In the genomic region with DNA sequence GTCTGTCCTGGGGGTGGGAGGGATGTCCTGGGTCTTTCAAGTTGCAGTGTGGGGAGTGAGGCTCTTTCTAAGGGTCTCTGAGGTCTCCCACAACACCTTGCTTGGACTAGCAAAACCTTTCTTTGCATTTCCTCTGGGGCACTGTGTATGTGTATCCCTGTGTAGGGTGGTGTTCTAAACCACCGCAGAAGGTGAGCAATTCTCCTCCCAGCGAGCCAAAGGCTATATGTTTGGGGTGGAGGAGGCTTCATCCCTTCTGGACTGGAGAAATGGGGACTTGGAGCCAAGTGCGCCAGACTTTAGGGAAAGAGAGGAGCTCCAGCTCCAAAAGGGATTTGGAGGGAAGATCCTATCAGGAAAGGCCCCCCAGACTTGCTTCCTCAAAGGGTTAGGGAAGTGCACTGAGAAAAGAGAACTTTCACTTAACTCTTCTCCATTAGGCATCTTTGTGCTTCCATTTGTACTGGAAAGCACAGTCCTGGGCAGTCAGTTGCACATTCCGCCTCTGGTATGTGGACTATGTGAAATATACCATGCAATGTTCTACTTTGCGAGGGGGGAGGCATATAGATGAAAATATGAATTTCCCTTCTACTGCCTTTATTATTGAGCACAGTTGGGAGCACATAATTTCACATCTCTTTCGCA, we compare ENCODE assay signal across 20 cellular contexts. TPM values are rescaled to one million over a fixed set of nuclear protein-coding genes. Genes with fewer than 3 reads are reported as not detected.
DNase-seq lines count a peak whose midpoint lies in the region; TF ChIP-seq lines count a peak whose summit lies in the region.
"Had no signal": no experiment of that assay in that cellular context is flagged by ENCODE, and none has a peak within 500 bp of the region (broad histone marks: within the 10 kb centered on the region; RNA-seq: fewer than 3 reads in every experiment).

No MANE protein-coding gene starts in this region.

- TF ChIP-seq CTCF in Peyer's patch (IDR thresholded peaks at IDR 0.05) (no peak), kidney epithelial cell (IDR thresholded peaks at IDR 0.05; ENCODE audit: insufficient read depth, low read length, poor library complexity, severe bottlenecking) (no peak), ovary (IDR thresholded peaks at IDR 0.05) (no peak), esophagus muscularis mucosa (IDR thresholded peaks at IDR 0.05) (no peak)

- intact Hi-C loops in ovary (cut with DNase I) = no loop called here
- intact Hi-C loops in esophagus muscularis mucosa (cut with DNase I) = no loop called here

- H3K27ac ChIP-seq in Peyer's patch (peak overlapping the region in 1 of 4 donors; percentile 85), ovary (no peak overlapping the region), esophagus muscularis mucosa (replicated peaks in 1 of 4) (no peak overlapping the region)
- H3K27ac ChIP-seq: breast epithelium, C4-2B, pancreas, tibial artery had no signal

- H3K4me1 ChIP-seq in Peyer's patch (peaks cover 0 to 23% (median 5%) of the 10 kb centered on the region in 4 donors), ovary (ENCODE audit: insufficient read depth) (no peaks in the 10 kb centered on the region), esophagus muscularis mucosa (peaks cover 11 to 21% (median 19%) of the 10 kb centered on the region in 4 donors)
- H3K4me1 ChIP-seq: pancreas had no signal

- no peak for TF ChIP-seq POLR2A in Peyer's patch (IDR thresholded peaks at IDR 0.05)
- TF ChIP-seq POLR2A in ovary (IDR thresholded peaks at IDR 0.05) = no peak
- no peak for TF ChIP-seq POLR2A in esophagus muscularis mucosa (IDR thresholded peaks at IDR 0.05; ENCODE audit: low read depth)

- no peak for TF ChIP-seq EP300 in ovary (IDR thresholded peaks at IDR 0.05)
- no peak for TF ChIP-seq EP300 in esophagus muscularis mucosa (IDR thresholded peaks at IDR 0.05)

- H3K4me3 ChIP-seq in Peyer's patch = peak overlapping the region in 3 of 4 donors; percentile 5 to 74 (median 65)
- H3K4me3 ChIP-seq in kidney epithelial cell (ENCODE audit: low read depth, low read length) = peak overlapping the region; percentile 74
- H3K4me3 ChIP-seq in ovary = no peak overlapping the region
- H3K4me3 ChIP-seq in esophagus muscularis mucosa = no peak overlapping the region
- H3K4me3 ChIP-seq: breast epithelium, pancreas, tibial artery had no signal

- 25 to 31% (median 25%) methylated on average over 6 of the region's 6 CpGs for WGBS in ovary, 3 donors
- WGBS in esophagus muscularis mucosa = 29% methylated on average over 6 of the region's 6 CpGs

- DNase-seq in GM03348 (ENCODE audit: low spot score) (peak; percentile 11), Peyer's patch (peak in 1 of 3 donors; percentile 33), kidney epithelial cell (ENCODE audit: low read depth) (no peak), retina (peak; percentile 13), ovary (no peak), esophagus muscularis mucosa (ENCODE audit: extremely low spot score) (no peak), HPDE6-E6E7 (ENCODE audit: extremely low spot score) (no peak)
- DNase-seq: activated CD4-positive, alpha-beta T cell treated with anti-CD3 and anti-CD28 coated beads for 36 hours; HCEC 1CT; head of caudate nucleus; NCI-H1694 treated with DMSO at 0.1 percent for 48 hours; NCI-H446 treated with DMSO at 0.1 percent for 48 hours; pancreas; SIG-M5; small intestine; tibial artery had no signal

- no peaks in the 10 kb centered on the region for H3K9me3 ChIP-seq in Peyer's patch
- H3K9me3 ChIP-seq in ovary = no peaks in the 10 kb centered on the region
- H3K9me3 ChIP-seq in esophagus muscularis mucosa = no peaks in the 10 kb centered on the region
- H3K9me3 ChIP-seq: breast epithelium, pancreas, tibial artery had no signal

- H3K36me3 ChIP-seq in Peyer's patch (no peaks in the 10 kb centered on the region), kidney epithelial cell (ENCODE audit: control insufficient read depth, insufficient read depth, low read length) (peaks cover 1% of the 10 kb centered on the region), ovary (no peaks in the 10 kb centered on the region), esophagus muscularis mucosa (no peaks in the 10 kb centered on the region)
- H3K36me3 ChIP-seq: breast epithelium, pancreas, tibial artery had no signal

- H3K27me3 ChIP-seq in Peyer's patch (peaks cover 0 to 28% of the 10 kb centered on the region in 2 donors), kidney epithelial cell (ENCODE audit: control insufficient read depth, insufficient read depth, low read length) (no peaks in the 10 kb centered on the region), ovary (no peaks in the 10 kb centered on the region), esophagus muscularis mucosa (peaks cover 4 to 100% (median 71%) of the 10 kb centered on the region in 4 donors)

RNA-seq across cellular contexts. Expression of gene HOXB9, which starts 18.9 kb away (rescaled TPM):
- 10 to 100 TPM; 13.7 to 47.5 (median 24.9) TPM for total RNA-seq in Peyer's patch
- 70.1 and 77.0 TPM in 2 replicates for total RNA-seq in kidney epithelial cell
- under 1 TPM in 4 of 7 donors, not detected in 3; 0.10 to 0.36 (median 0.12) TPM for total RNA-seq in ovary
- polyA plus RNA-seq in ovary = under 1 TPM in 1 of 2 donors, not detected in 1; 0.27 TPM
- not detected for total RNA-seq in esophagus muscularis mucosa
- polyA plus RNA-seq: pancreas had no signal

RNA-seq across cellular contexts. Expression of gene HOXB8, which starts 29.9 kb away (rescaled TPM):
- 10 to 100 TPM in 3 of 4 donors, 1 to 10 TPM in 1; 1.8 to 21.2 (median 14.9) TPM for total RNA-seq in Peyer's patch
- total RNA-seq in kidney epithelial cell = 7.2 and 7.5 TPM in 2 replicates
- total RNA-seq in ovary = 1 to 10 TPM in 2 of 7 donors, under 1 TPM in 2, not detected in 3; 0.17 to 2.5 (median 0.97) TPM
- under 1 TPM in 1 of 2 donors, not detected in 1; 0.28 TPM for polyA plus RNA-seq in ovary
- not detected for total RNA-seq in esophagus muscularis mucosa
- total RNA-seq: activated CD4-positive, alpha-beta T cell treated with anti-CD3 and anti-CD28 coated beads for 36 hours; activated naive CD4-positive, alpha-beta T cell treated with anti-CD3 and anti-CD28 coated beads, Interleukin-2, amount 50 U/mL, for 72 hours; MCF 10A had no signal

RNA-seq across cellular contexts. Expression of gene HOXB7, which starts 34.2 kb away (rescaled TPM):
- total RNA-seq in Peyer's patch = 10 to 100 TPM; 10.7 to 22.8 (median 19.0) TPM
- 26.3 and 27.2 TPM in 2 replicates for total RNA-seq in kidney epithelial cell
- 1 to 10 TPM in 4 of 7 donors, under 1 TPM in 3; 0.23 to 2.9 (median 1.3) TPM for total RNA-seq in ovary
- polyA plus RNA-seq in ovary = 1 to 10 TPM in 1 of 2 donors, under 1 TPM in 1; 0.48 to 6.9 TPM
- total RNA-seq in esophagus muscularis mucosa = 1 to 10 TPM in 1 of 4 donors, under 1 TPM in 3; 0.52 to 1.7 (median 0.66) TPM
- total RNA-seq: MCF 10A had no signal

RNA-seq across cellular contexts. Expression of gene HOXB6, which starts 40.2 kb away (rescaled TPM):
- total RNA-seq in Peyer's patch (10 to 100 TPM; 34.3 to 98.4 (median 66.7) TPM), kidney epithelial cell (29.8 and 30.7 TPM in 2 replicates), ovary (10 to 100 TPM in 1 of 7 donors, 1 to 10 TPM in 4, under 1 TPM in 2; 0.25 to 10.3 (median 1.7) TPM), esophagus muscularis mucosa (1 to 10 TPM; 2.2 to 5.4 (median 2.9) TPM)
- under 1 TPM; 0.25 to 0.73 TPM for polyA plus RNA-seq in ovary
- total RNA-seq: activated CD4-positive, alpha-beta T cell treated with anti-CD3 and anti-CD28 coated beads for 36 hours; MCF 10A had no signal

RNA-seq across cellular contexts. Expression of gene HOXB5, which starts 51.5 kb away (rescaled TPM):
- 10 to 100 TPM in 3 of 4 donors, 1 to 10 TPM in 1; 7.7 to 22.5 (median 15.0) TPM for total RNA-seq in Peyer's patch
- 3.6 and 3.8 TPM in 2 replicates for total RNA-seq in kidney epithelial cell
- 1 to 10 TPM in 2 of 7 donors, under 1 TPM in 4, not detected in 1; 0.20 to 2.8 (median 0.66) TPM for total RNA-seq in ovary
- under 1 TPM; 0.04 to 0.53 TPM for polyA plus RNA-seq in ovary
- under 1 TPM; 0.17 to 0.83 (median 0.36) TPM for total RNA-seq in esophagus muscularis mucosa
- total RNA-seq: activated CD4-positive, alpha-beta T cell treated with anti-CD3 and anti-CD28 coated beads for 36 hours; activated naive CD4-positive, alpha-beta T cell treated with anti-CD3 and anti-CD28 coated beads, Interleukin-2, amount 50 U/mL, for 72 hours; MCF 10A had no signal

Comparison
In these comparisons a context has a peak if more than half of its experiments do, and no peak if none do; other contexts are left out.
1. DNase-seq: peak in GM03348 (single experiment) and retina (single experiment); none in kidney epithelial cell (single experiment), ovary (0 of 5), esophagus muscularis mucosa (single experiment) and HPDE6-E6E7 (single experiment).
2. H3K4me3 ChIP-seq: peak in Peyer's patch (3 of 4) and kidney epithelial cell (single experiment); none in ovary (single experiment) and esophagus muscularis mucosa (0 of 4).
3. RNA of gene HOXB9, which starts 18.9 kb away (total RNA-seq): 70.1 to 77.0 TPM in kidney epithelial cell and 13.7 to 47.5 TPM in Peyer's patch; 0.10 to 0.36 TPM in ovary and not detected in esophagus muscularis mucosa; every median in the first group is over 10 times any median in the second.